ENCODE assay signal across 9 cellular contexts in genomic region chr6:158039571-158040050, GRCh38. TPM values are rescaled to one million over a fixed set of nuclear protein-coding genes. Genes with fewer than 3 reads are reported as not detected.
DNase-seq lines count a peak whose midpoint lies in the region; ATAC-seq and TF ChIP-seq lines count a peak whose summit lies in the region.
"Had no signal": no experiment of that assay in that cellular context is flagged by ENCODE, and none has a peak within 500 bp of the region (broad histone marks: within the 10 kb centered on the region; RNA-seq: fewer than 3 reads in every experiment).

No MANE protein-coding gene starts in this region.

- no peaks in the 10 kb centered on the region for H3K27me3 ChIP-seq in hepatocyte
- no peaks in the 10 kb centered on the region for H3K27me3 ChIP-seq in tibial artery

- H3K4me1 ChIP-seq in hepatocyte (ENCODE audit: insufficient read depth) (peaks cover 56% of the 10 kb centered on the region), tibial artery (peaks cover 21 to 68% (median 62%) of the 10 kb centered on the region in 4 donors)

- intact Hi-C loops in tibial artery (cut with DNase I; ENCODE audit: low total_unique reads), result no loop called here

- H3K4me3 ChIP-seq in hepatocyte (no peak overlapping the region), tibial artery (no peak overlapping the region)

- no peaks in the 10 kb centered on the region for H3K27me3 Mint-ChIP-seq in activated T-cell treated with anti-CD3 and anti-CD28 coated beads, Interleukin-2, amount 50 U/mL, for 4 hours (ENCODE audit: low read depth)

- H3K79me2 ChIP-seq in hepatocyte, result peaks cover 23% of the 10 kb centered on the region

- no peak overlapping the region for H3K4me3 Mint-ChIP-seq in activated T-cell treated with anti-CD3 and anti-CD28 coated beads, Interleukin-2, amount 50 U/mL, for 4 hours
- H3K4me3 Mint-ChIP-seq: CD8-positive, alpha-beta T cell had no signal

- peak overlapping the region; percentile 83 for H3K27ac ChIP-seq in hepatocyte
- peak overlapping the region; percentile 95 to 96 for H3K27ac ChIP-seq in tibial artery

- no peaks in the 10 kb centered on the region for H3K9me2 ChIP-seq in hepatocyte (replicated peaks; ENCODE audit: insufficient read depth)

- ATAC-seq in activated T-cell treated with anti-CD3 and anti-CD28 coated beads, Interleukin-2, amount 50 U/mL, for 4 hours, result peak; percentile 53
- no peak for ATAC-seq in GM21786 (IDR thresholded peaks at IDR 0.05; ENCODE audit: unreplicated experiment)
- ATAC-seq: CD8-positive, alpha-beta T cell had no signal

- H3K36me3 Mint-ChIP-seq in activated T-cell treated with anti-CD3 and anti-CD28 coated beads, Interleukin-2, amount 50 U/mL, for 4 hours (ENCODE audit: insufficient read depth), result peaks cover 36% of the 10 kb centered on the region

- TF ChIP-seq CTCF in hepatocyte (IDR thresholded peaks at IDR 0.05; ENCODE audit: poor library complexity), result no peak
- TF ChIP-seq CTCF in tibial artery (IDR thresholded peaks at IDR 0.05), result no peak

- no peaks in the 10 kb centered on the region for H3K36me3 ChIP-seq in hepatocyte (replicated peaks; ENCODE audit: insufficient read depth, low read depth)
- H3K36me3 ChIP-seq in tibial artery, result peaks cover 5 to 12% (median 6%) of the 10 kb centered on the region in 3 donors

- peaks cover 6% of the 10 kb centered on the region for H3K9me3 Mint-ChIP-seq in activated T-cell treated with anti-CD3 and anti-CD28 coated beads, Interleukin-2, amount 50 U/mL, for 4 hours
- H3K9me3 Mint-ChIP-seq: CD8-positive, alpha-beta T cell had no signal

- peak; percentile 62 for DNase-seq in activated effector memory CD4-positive, alpha-beta T cell treated with anti-CD3 and anti-CD28 coated beads, Interleukin-2, amount 50 U/mL, for 16 hours
- no peak for DNase-seq in activated effector memory CD4-positive, alpha-beta T cell treated with Interleukin-2 at 50 U/mL for 16 hours
- DNase-seq in activated T-cell treated with anti-CD3 and anti-CD28 coated beads, Interleukin-2, amount 50 U/mL, for 4 hours, result no peak
- no peak for DNase-seq in hepatocyte (ENCODE audit: low spot score)
- DNase-seq in tibial artery, result peak; percentile 58 to 84
- no peak for DNase-seq in NCI-H1092 (lab: John Stamatoyannopoulos, UW)
- DNase-seq in COLO668 (lab: John Stamatoyannopoulos, UW; ENCODE audit: unreplicated experiment), result no peak
- DNase-seq: CD8-positive, alpha-beta T cell had no signal

- no peaks in the 10 kb centered on the region for H4K20me1 ChIP-seq in hepatocyte (ENCODE audit: insufficient read depth, poor library complexity, severe bottlenecking)

- peaks cover 22% of the 10 kb centered on the region for H3K4me1 Mint-ChIP-seq in activated T-cell treated with anti-CD3 and anti-CD28 coated beads, Interleukin-2, amount 50 U/mL, for 4 hours (ENCODE audit: low read depth)

- H3K4me2 ChIP-seq in hepatocyte, result peak overlapping the region; percentile 10

- 78% methylated on average over 17 of the region's 17 CpGs for WGBS in hepatocyte (ENCODE audit: low lambda C conversion rate, missing lambda C conversion rate)

- H3K9me3 ChIP-seq in hepatocyte (ENCODE audit: low read depth) (no peaks in the 10 kb centered on the region), tibial artery (no peaks in the 10 kb centered on the region)

- H2AFZ ChIP-seq in hepatocyte, result no peak overlapping the region

RNA-seq across cellular contexts. Expression of gene SYNJ2, which starts 57.9 kb away (rescaled TPM):
- 10 to 100 TPM; 22.9 to 27.8 (median 24.2) TPM for total RNA-seq in activated T-cell treated with anti-CD3 and anti-CD28 coated beads, Interleukin-2, amount 50 U/mL, for 4 hours
- 15.4 and 15.6 TPM in 2 replicates for total RNA-seq in hepatocyte
- polyA plus RNA-seq in hepatocyte, result 16.5 and 21.4 TPM in 2 replicates

Comparison
In these comparisons a context has a peak if more than half of its experiments do, and no peak if none do; other contexts are left out.
1. DNase-seq: peak in activated effector memory CD4-positive, alpha-beta T cell treated with anti-CD3 and anti-CD28 coated beads, Interleukin-2, amount 50 U/mL, for 16 hours (single experiment) and tibial artery (2 of 2); none in activated effector memory CD4-positive, alpha-beta T cell treated with Interleukin-2 at 50 U/mL for 16 hours (single experiment), activated T-cell treated with anti-CD3 and anti-CD28 coated beads, Interleukin-2, amount 50 U/mL, for 4 hours (single experiment), hepatocyte (single experiment), NCI-H1092 (single experiment) and COLO668 (single experiment).